In genomic region chr1:206578115-206578935, GRCh38 we compare ENCODE assay signal across 11 cellular contexts. TPM values are rescaled to one million over a fixed set of nuclear protein-coding genes. Genes with fewer than 3 reads are reported as not detected.
DNase-seq lines count a peak whose midpoint lies in the region; ATAC-seq and TF ChIP-seq lines count a peak whose summit lies in the region.
"Had no signal": no experiment of that assay in that cellular context is flagged by ENCODE, and none has a peak within 500 bp of the region (broad histone marks: within the 10 kb centered on the region; RNA-seq: fewer than 3 reads in every experiment).

No MANE protein-coding gene starts in this region.

- H4K20me1 ChIP-seq in SK-N-SH (ENCODE audit: insufficient read depth) (no peaks in the 10 kb centered on the region), OCI-LY7 (ENCODE audit: insufficient read depth, low read length) (no peaks in the 10 kb centered on the region)

- TF ChIP-seq RAD21 in SK-N-SH (IDR thresholded peaks at IDR 0.05; ENCODE audit: low read length): no peak

- no peak overlapping the region for H3K4me3 ChIP-seq in SK-N-SH (ENCODE audit: low read depth in 2 of 2, low read length in 1 of 2)
- H3K4me3 ChIP-seq in epithelial cell of esophagus (ENCODE audit: low read length): no peak overlapping the region
- H3K4me3 ChIP-seq in OCI-LY7 (ENCODE audit: low read depth, low read length, poor library complexity, severe bottlenecking): no peak overlapping the region

- BruUV-seq in OCI-LY7 (replicated peaks; lab: Mats Ljungman, UMichigan): no TSS peak

- H2AFZ ChIP-seq in SK-N-SH (ENCODE audit: low read depth) (no peak overlapping the region), OCI-LY7 (ENCODE audit: low read length) (no peak overlapping the region)
- H2AFZ ChIP-seq: parathyroid adenoma had no signal

- H3K4me3 Mint-ChIP-seq in stimulated activated naive CD8-positive, alpha-beta T cell treated with anti-CD3 and anti-CD28 coated beads, Interleukin-15, amount 100 ng/mL, for 72 hours: peak overlapping the region; percentile 89 to 93

- H3K9me2 ChIP-seq in SK-N-SH (no peaks in the 10 kb centered on the region), OCI-LY7 (ENCODE audit: insufficient read depth, low read length) (no peaks in the 10 kb centered on the region)

- TF ChIP-seq CTCF in SK-N-SH (IDR thresholded peaks at IDR 0.05): no peak
- no peak for TF ChIP-seq CTCF in epithelial cell of esophagus (IDR thresholded peaks at IDR 0.05; ENCODE audit: insufficient read depth, low read depth, low read length, missing control alignments)
- TF ChIP-seq CTCF in OCI-LY7 (conservative IDR thresholded peaks at IDR 0.05; ENCODE audit: low read length): no peak

- no peaks in the 10 kb centered on the region for H3K79me2 ChIP-seq in SK-N-SH (ENCODE audit: insufficient read depth)
- H3K79me2 ChIP-seq in OCI-LY7 (ENCODE audit: insufficient read depth, low read depth, low read length): no peaks in the 10 kb centered on the region
- H3K79me2 ChIP-seq: parathyroid adenoma had no signal

- H3K4me2 ChIP-seq in SK-N-SH: no peak overlapping the region
- H3K4me2 ChIP-seq in OCI-LY7 (ENCODE audit: low read length): no peak overlapping the region

- peaks cover 100% of the 10 kb centered on the region for H3K4me1 Mint-ChIP-seq in stimulated activated naive CD8-positive, alpha-beta T cell treated with anti-CD3 and anti-CD28 coated beads, Interleukin-15, amount 100 ng/mL, for 72 hours

- DNase-seq in activated T-cell treated with anti-CD3 and anti-CD28 coated beads, Interleukin-2, amount 50 U/mL, for 1 hour: peak; percentile 52
- DNase-seq in activated T-cell treated with anti-CD3 and anti-CD28 coated beads for 4 hours (no peak), SK-N-SH (no peak), epithelial cell of esophagus (ENCODE audit: low read depth) (peak; percentile 80), OCI-LY7 (ENCODE audit: low spot score) (no peak), SW480 (ENCODE audit: low spot score) (no peak)
- DNase-seq in stimulated activated naive CD8-positive, alpha-beta T cell treated with anti-CD3 and anti-CD28 coated beads, Interleukin-15, amount 100 ng/mL, for 72 hours: peak in 1 of 2 donors; percentile 65
- DNase-seq: activated CD4-positive, CD25-positive, alpha-beta regulatory T cell treated with anti-CD3 and anti-CD28 coated beads, Interleukin-2, amount 50 U/mL, for 72 hours; NCI-H1436 treated with DMSO at 0.1 percent for 48 hours had no signal

- peak overlapping the region; percentile 99 to 100 for H3K27ac Mint-ChIP-seq in stimulated activated naive CD8-positive, alpha-beta T cell treated with anti-CD3 and anti-CD28 coated beads, Interleukin-15, amount 100 ng/mL, for 72 hours

- no peaks in the 10 kb centered on the region for H3F3A ChIP-seq in SK-N-SH (replicated peaks; ENCODE audit: insufficient read depth)

- peak; percentile 70 for ATAC-seq in stimulated activated naive CD8-positive, alpha-beta T cell treated with anti-CD3 and anti-CD28 coated beads, Interleukin-15, amount 100 ng/mL, for 72 hours
- ATAC-seq in HG02763 (IDR thresholded peaks at IDR 0.05; ENCODE audit: unreplicated experiment): no peak

- H3K36me3 ChIP-seq in SK-N-SH (replicated peaks in 1 of 2; ENCODE audit: control insufficient read depth in 1 of 2, insufficient read depth in 2 of 2, low read length in 1 of 2) (no peaks in the 10 kb centered on the region), OCI-LY7 (ENCODE audit: insufficient read depth, low read length) (peaks cover 4% of the 10 kb centered on the region; the same call in 1 of the 2 replicates)

- no peak overlapping the region for H3K9ac ChIP-seq in SK-N-SH
- H3K9ac ChIP-seq: parathyroid adenoma had no signal

- H3K9me3 ChIP-seq in SK-N-SH (no peaks in the 10 kb centered on the region), OCI-LY7 (ENCODE audit: low read length) (no peaks in the 10 kb centered on the region)

- H3K4me1 ChIP-seq in SK-N-SH (ENCODE audit: control insufficient read depth in 1 of 2, insufficient read depth in 2 of 2, low read depth in 1 of 2, low read length in 1 of 2) (peaks cover 0 to 14% of the 10 kb centered on the region in 2 experiments; a peak in 3 of 4 replicates), OCI-LY7 (ENCODE audit: insufficient read depth, low read length, poor library complexity, severe bottlenecking) (peaks cover 25% of the 10 kb centered on the region)
- H3K4me1 ChIP-seq: parathyroid adenoma had no signal

- CTCF ChIA-PET in SK-N-SH (lab: Yijun Ruan, JAX) (interaction anchor here (0.7 to 12.7 kb wide), 10 partner anchors 10 to 123 kb away, joined by 3 to 241 read pairs (median 4); partner anchors contain the start of gene EIF2D), OCI-LY7 (lab: Charles Lee; ENCODE audit: unreplicated experiment) (interaction anchor here (1.2 kb wide), 1 partner anchor 83 kb away, joined by 3 read pairs; no protein-coding TSS in a partner anchor)

- WGBS in SK-N-SH (ENCODE audit: low lambda C conversion rate): 59% methylated on average over 9 of the region's 9 CpGs

- no peaks in the 10 kb centered on the region for H3K27me3 Mint-ChIP-seq in stimulated activated naive CD8-positive, alpha-beta T cell treated with anti-CD3 and anti-CD28 coated beads, Interleukin-15, amount 100 ng/mL, for 72 hours

- intact Hi-C loops in OCI-LY7 (cut with micrococcal nuclease; ENCODE audit: unreplicated experiment): no loop called here

- TF ChIP-seq EP300 in SK-N-SH (IDR thresholded peaks at IDR 0.05; ENCODE audit: borderline replicate concordance in 1 of 2, low read depth in 1 of 2, low read length in 1 of 2): no peak

- H3K27ac ChIP-seq in SK-N-SH (ENCODE audit: low read depth in 2 of 2, low read length in 1 of 2) (no peak overlapping the region), OCI-LY7 (ENCODE audit: low read depth, low read length, poor library complexity, severe bottlenecking) (no peak overlapping the region)
- H3K27ac ChIP-seq: parathyroid adenoma had no signal

- H3K27me3 ChIP-seq in SK-N-SH (ENCODE audit: insufficient read depth): no peaks in the 10 kb centered on the region

- no peaks in the 10 kb centered on the region for H3K9me3 Mint-ChIP-seq in stimulated activated naive CD8-positive, alpha-beta T cell treated with anti-CD3 and anti-CD28 coated beads, Interleukin-15, amount 100 ng/mL, for 72 hours

- POLR2A ChIA-PET in SK-N-SH (lab: Yijun Ruan, JAX) (no interaction called here), OCI-LY7 (lab: Charles Lee) (interaction anchor here (0.6 to 1.4 kb wide), 2 partner anchors 107 to 1791 kb away, joined by 3 to 4 read pairs; no protein-coding TSS in a partner anchor)

TF ChIP-seq in SK-N-SH, 30 proteins besides CTCF, POLR2A, EP300 and RAD21:
- peak; percentile 44 for TF ChIP-seq TCF12 (IDR thresholded peaks at IDR 0.05)
- no peak for TF ChIP-seq SMC3 (IDR thresholded peaks at IDR 0.05; ENCODE audit: low read depth, low read length)

RNA-seq across cellular contexts. Expression of gene EIF2D, which starts 33.9 kb away (rescaled TPM):
- 59.5 and 83.2 TPM in 2 replicates for polyA plus RNA-seq in SK-N-SH (2012; rRNA removed)
- polyA plus RNA-seq in SK-N-SH (2012; cell fraction: cytosol; rRNA removed): 55.4 and 68.8 TPM in 2 replicates
- 77.6 and 111 TPM in 2 replicates for polyA plus RNA-seq in SK-N-SH (2012; cell fraction: nucleus; rRNA removed)
- 85.4 and 89.3 TPM in 2 replicates for total RNA-seq in OCI-LY7 (2014; rRNA removed; shearing (Covaris generic))
- total RNA-seq in OCI-LY7 (2022): 68.6 and 72.3 TPM in 2 replicates

RNA-seq across cellular contexts. Expression of gene DYRK3, which starts 57.0 kb away (rescaled TPM):
- 3.6 and 5.8 TPM in 2 replicates for polyA plus RNA-seq in SK-N-SH (2012; rRNA removed)
- 5.1 and 5.5 TPM in 2 replicates for polyA plus RNA-seq in SK-N-SH (2012; cell fraction: cytosol; rRNA removed)
- polyA plus RNA-seq in SK-N-SH (2012; cell fraction: nucleus; rRNA removed): 3.8 and 6.9 TPM in 2 replicates
- 9.7 and 9.8 TPM in 2 replicates for total RNA-seq in OCI-LY7 (2014; rRNA removed; shearing (Covaris generic))
- total RNA-seq in OCI-LY7 (2022): 9.4 and 10.9 TPM in 2 replicates

Comparison
In these comparisons a context has a peak if more than half of its experiments do, and no peak if none do; other contexts are left out.
1. DNase-seq: peak in activated T-cell treated with anti-CD3 and anti-CD28 coated beads, Interleukin-2, amount 50 U/mL, for 1 hour (single experiment) and epithelial cell of esophagus (single experiment); none in activated T-cell treated with anti-CD3 and anti-CD28 coated beads for 4 hours (single experiment), SK-N-SH (single experiment), OCI-LY7 (single experiment) and SW480 (single experiment).